ENCODE assay signal across 8 cellular contexts in the genomic region with DNA sequence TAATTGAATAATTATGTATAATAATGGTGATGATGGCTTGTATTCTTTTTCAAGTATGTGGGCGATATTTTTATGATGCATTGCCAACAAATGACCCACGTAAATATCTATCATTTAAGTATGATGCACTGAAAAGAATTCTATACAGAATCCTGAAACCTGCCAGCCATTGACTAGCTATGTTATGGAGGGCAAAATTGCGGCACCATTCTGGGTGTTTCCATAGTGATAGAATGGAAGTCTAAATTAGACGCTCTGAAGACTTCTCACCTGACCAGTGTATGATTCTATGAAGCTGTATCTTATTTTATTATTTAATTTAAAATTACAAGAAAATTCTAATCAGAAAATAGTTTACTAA. TPM values are rescaled to one million over a fixed set of nuclear protein-coding genes. Genes with fewer than 3 reads are reported as not detected.
DNase-seq lines count a peak whose midpoint lies in the region; ATAC-seq, FAIRE-seq and TF ChIP-seq lines count a peak whose summit lies in the region.

No MANE protein-coding gene starts in this region.

- H4K20me1 ChIP-seq in IMR-90 (ENCODE audit: insufficient read depth, low read length): no peaks in the 10 kb centered on the region

- no peak for TF ChIP-seq POLR2A in IMR-90 (IDR thresholded peaks at IDR 0.05; ENCODE audit: low read depth, low read length)

- H4K91ac ChIP-seq in IMR-90 (ENCODE audit: insufficient read depth, low read depth, low read length): no peak overlapping the region

- WGBS in IMR-90 (ENCODE audit: extremely low coverage in 2 of 2, insufficient read length in 1 of 2), 2 experiments: no CpG with 5 or more reads among the region's 4 CpGs
- 35 to 40% methylated on average over 4 of the region's 4 CpGs for WGBS in pancreas, 2 donors

- no peak overlapping the region for H2BK20ac ChIP-seq in IMR-90 (ENCODE audit: low read depth, low read length)

- intact Hi-C loops in IMR-90 (cut with micrococcal nuclease): no loop called here
- intact Hi-C loops in ascending aorta (cut with DNase I): loop anchor here (1.0 to 10.0 kb wide), 2 partner anchors 155 to 799 kb away; partner anchors contain the start of gene UBA6
- intact Hi-C loops in pancreas (cut with DNase I): no loop called here

- CTCF ChIA-PET in IMR-90 (lab: Yijun Ruan, JAX): no interaction called here

- in situ Hi-C loops in IMR-90 (cut with MboI; ENCODE audit: low sequenced_read_pairs): no loop called here

- peaks cover 0 to 10% of the 10 kb centered on the region in 2 experiments; a peak in 2 of 4 replicates for H3K79me1 ChIP-seq in IMR-90 (ENCODE audit: low read depth in 1 of 2, low read length in 2 of 2)

- H3K4me3 ChIP-seq in BE2C (ENCODE audit: low read depth, low read length) (peak overlapping the region; percentile 64), IMR-90 (ENCODE audit: insufficient read depth, low read depth, low read length) (peak overlapping the region; percentile 88), ascending aorta (peak overlapping the region; percentile 71 to 91), mononuclear cell (ENCODE audit: low read length) (peak overlapping the region; percentile 89), pancreas (peak overlapping the region in 2 of 4 donors; percentile 58 to 61)

- no TSS peak for BruUV-seq in IMR-90 (replicated peaks; lab: Mats Ljungman, UMichigan)

- H3K27me3 ChIP-seq in BE2C: no peaks in the 10 kb centered on the region
- no peaks in the 10 kb centered on the region for H3K27me3 ChIP-seq in IMR-90 (ENCODE audit: control insufficient read depth, insufficient read depth, low read length)
- no peaks in the 10 kb centered on the region for H3K27me3 ChIP-seq in ascending aorta
- H3K27me3 ChIP-seq in mononuclear cell (ENCODE audit: insufficient read depth, low read length): no peaks in the 10 kb centered on the region
- peaks cover 0 to 5% (median 0%) of the 10 kb centered on the region in 4 donors for H3K27me3 ChIP-seq in pancreas

- dilution Hi-C loops in IMR-90 (cut with HindIII; ENCODE audit: low sequenced_read_pairs, unreplicated experiment): no loop called here

- H4K5ac ChIP-seq in IMR-90 (ENCODE audit: low read depth, low read length): no peak overlapping the region; the same call in 1 of the 2 replicates

- no peak overlapping the region for H3K18ac ChIP-seq in IMR-90 (ENCODE audit: low read depth, low read length)

- H2BK120ac ChIP-seq in IMR-90 (ENCODE audit: low read depth, low read length): no peak overlapping the region

- POLR2A ChIA-PET in IMR-90 (lab: Charles Lee; ENCODE audit: unreplicated experiment): no interaction called here

- no peak overlapping the region for H2BK15ac ChIP-seq in IMR-90 (ENCODE audit: low read depth, low read length)

- FAIRE-seq in pancreas (lab: Jason Lieb, UNC): no peak

- no peak overlapping the region for H2BK5ac ChIP-seq in IMR-90 (ENCODE audit: low read depth, low read length, poor library complexity, severe bottlenecking)

- no peak for ATAC-seq in IMR-90 (ENCODE audit: low read depth)
- no peak for ATAC-seq in pancreas
- no peak for ATAC-seq in HG03520 (IDR thresholded peaks at IDR 0.05; ENCODE audit: unreplicated experiment)
- no peak for ATAC-seq in HG02981 (IDR thresholded peaks at IDR 0.05; ENCODE audit: unreplicated experiment)

- no peak overlapping the region for H3K27ac ChIP-seq in IMR-90 (ENCODE audit: insufficient read depth, low read length)
- H3K27ac ChIP-seq in ascending aorta: peak overlapping the region; percentile 93 to 95
- peak overlapping the region in 1 of 4 donors; percentile 91 for H3K27ac ChIP-seq in pancreas

- H3K4me2 ChIP-seq in IMR-90 (ENCODE audit: low read depth, low read length): peak overlapping the region; percentile 72

- no peak overlapping the region for H2AFZ ChIP-seq in IMR-90 (replicated peaks; ENCODE audit: low read length, poor library complexity)

- H2AK9ac ChIP-seq in IMR-90 (replicated peaks; ENCODE audit: low read depth, low read length, poor library complexity): no peak overlapping the region

- no peaks in the 10 kb centered on the region for H3K4me1 ChIP-seq in BE2C
- no peaks in the 10 kb centered on the region for H3K4me1 ChIP-seq in IMR-90 (ENCODE audit: control insufficient read depth, insufficient read depth, low read length)
- H3K4me1 ChIP-seq in ascending aorta: peaks cover 0 to 7% of the 10 kb centered on the region in 2 donors
- H3K4me1 ChIP-seq in mononuclear cell (ENCODE audit: insufficient read depth, low read length): peaks cover 12% of the 10 kb centered on the region
- H3K4me1 ChIP-seq in pancreas: peaks cover 7 to 23% (median 12%) of the 10 kb centered on the region in 3 donors

- no peak overlapping the region for H3K14ac ChIP-seq in IMR-90 (replicated peaks; ENCODE audit: low read depth, low read length)

- no peak overlapping the region for H2AK5ac ChIP-seq in IMR-90 (ENCODE audit: low read depth, low read length)

- no peak overlapping the region for H3K4ac ChIP-seq in IMR-90 (ENCODE audit: low read depth, low read length)

- peak overlapping the region; percentile 89 for H3K9ac ChIP-seq in IMR-90 (ENCODE audit: low read depth, low read length)

- no peak overlapping the region for H3K23ac ChIP-seq in IMR-90 (ENCODE audit: low read depth, low read length)

- H3K9me3 ChIP-seq in BE2C: no peaks in the 10 kb centered on the region
- H3K9me3 ChIP-seq in IMR-90 (ENCODE audit: control insufficient read depth, insufficient read depth, low read length): no peaks in the 10 kb centered on the region
- H3K9me3 ChIP-seq in ascending aorta: no peaks in the 10 kb centered on the region
- H3K9me3 ChIP-seq in mononuclear cell (ENCODE audit: low read depth, low read length): no peaks in the 10 kb centered on the region
- no peaks in the 10 kb centered on the region for H3K9me3 ChIP-seq in pancreas

- H3K36me3 ChIP-seq in BE2C (peaks cover 12% of the 10 kb centered on the region), IMR-90 (ENCODE audit: control insufficient read depth, insufficient read depth, low read length) (no peaks in the 10 kb centered on the region), ascending aorta (no peaks in the 10 kb centered on the region), pancreas (no peaks in the 10 kb centered on the region)

- DNase-seq in BE2C: no peak
- DNase-seq in IMR-90: no peak
- no peak for DNase-seq in ascending aorta (ENCODE audit: low spot score in 2 of 2)
- no peak for DNase-seq in dedifferentiated amniotic fluid mesenchymal stem cell (ENCODE audit: extremely low spot score)
- DNase-seq in pancreas: no peak

- TF ChIP-seq CTCF in BE2C (IDR thresholded peaks at IDR 0.05; ENCODE audit: low read depth, low read length) (no peak), IMR-90 (conservative IDR thresholded peaks at IDR 0.05; ENCODE audit: low read depth, low read length) (no peak), ascending aorta (IDR thresholded peaks at IDR 0.05) (no peak), pancreas (IDR thresholded peaks at IDR 0.05) (no peak)

- H3K9me1 ChIP-seq in IMR-90 (ENCODE audit: insufficient read depth, low read length): no peaks in the 10 kb centered on the region

- peak overlapping the region; percentile 75 to 98; a peak in 3 of 4 replicates for H4K8ac ChIP-seq in IMR-90 (ENCODE audit: low read depth in 2 of 2, low read length in 2 of 2)

- no peak overlapping the region; the same call in 1 of the 2 replicates for H3K56ac ChIP-seq in IMR-90 (ENCODE audit: extremely low read depth, insufficient read depth, low read length)

- no peak for TF ChIP-seq RAD21 in IMR-90 (IDR thresholded peaks at IDR 0.05; ENCODE audit: low read length)

TF ChIP-seq in IMR-90, 13 proteins besides CTCF, POLR2A, EP300 and RAD21:
- TF ChIP-seq RFX5 (IDR thresholded peaks at IDR 0.05; ENCODE audit: low read depth, low read length): no peak
- TF ChIP-seq BHLHE40 (IDR thresholded peaks at IDR 0.05; ENCODE audit: low read depth, low read length): no peak
- no peak for TF ChIP-seq ELK1 (IDR thresholded peaks at IDR 0.05; ENCODE audit: borderline replicate concordance, low read depth, low read length)

RNA-seq across cellular contexts. Expression of gene CENPC, which starts 0.7 kb away (rescaled TPM):
- 2.2 TPM for polyA plus RNA-seq in BE2C (2012; ENCODE audit: insufficient read depth, insufficient read length, low read depth)
- 6.6 and 13.6 TPM in 2 replicates for total RNA-seq in IMR-90 (2012; rRNA removed)
- 3.2 and 4.2 TPM in 2 replicates for polyA plus RNA-seq in IMR-90 (2012; rRNA removed)
- polyA plus RNA-seq in IMR-90 (2012; cell fraction: cytosol; rRNA removed): 0.24 and 0.26 TPM in 2 replicates
- 0.94 and 7.5 TPM in 2 replicates for polyA plus RNA-seq in IMR-90 (2012; cell fraction: nucleus; rRNA removed; ENCODE audit: low replicate concordance)
- 5.7 TPM for total RNA-seq in ascending aorta
- 167 TPM for total RNA-seq in mononuclear cell
- total RNA-seq in pancreas: 10 to 100 TPM in 5 of 6 donors, 1 to 10 TPM in 1; 8.6 to 19.5 (median 14.3) TPM
- 1 to 10 TPM; 5.9 to 7.6 TPM for polyA plus RNA-seq in pancreas

RNA-seq across cellular contexts. Expression of gene STAP1, which starts 12.6 kb away (rescaled TPM):
- not detected for polyA plus RNA-seq in BE2C (2012; ENCODE audit: insufficient read depth, insufficient read length, low read depth)
- total RNA-seq in IMR-90 (2012; rRNA removed) (not detected in 2 replicates), ascending aorta (not detected), mononuclear cell (13.0 TPM), pancreas (under 1 TPM in 2 of 6 donors, not detected in 4; 0.24 to 0.29 TPM)
- polyA plus RNA-seq in IMR-90 (2012; rRNA removed) (not detected in 2 replicates), pancreas (under 1 TPM; 0.21 to 0.27 TPM)
- polyA plus RNA-seq in IMR-90 (2012; cell fraction: cytosol; rRNA removed): not detected in 2 replicates
- polyA plus RNA-seq in IMR-90 (2012; cell fraction: nucleus; rRNA removed; ENCODE audit: low replicate concordance): not detected in 2 replicates

Comparison
In these comparisons a context has a peak if more than half of its experiments do, and no peak if none do; other contexts are left out.
1. RNA of gene STAP1, which starts 12.6 kb away (total RNA-seq): 13.0 TPM in mononuclear cell (single experiment); 0.24 to 0.29 TPM in pancreas, not detected in IMR-90 and not detected in ascending aorta (single experiment); every median in the first group is over 10 times any median in the second.